22 cellular contexts compared by ENCODE assay signal in genomic region chr16:70752381-70752780, GRCh38. TPM values are rescaled to one million over a fixed set of nuclear protein-coding genes. Genes with fewer than 3 reads are reported as not detected.
DNase-seq lines count a peak whose midpoint lies in the region; ATAC-seq, FAIRE-seq and TF ChIP-seq lines count a peak whose summit lies in the region.
"Had no signal": no experiment of that assay in that cellular context is flagged by ENCODE, and none has a peak within 500 bp of the region (broad histone marks: within the 10 kb centered on the region; RNA-seq: fewer than 3 reads in every experiment).

No MANE protein-coding gene starts in this region.

- FAIRE-seq in HepG2 (lab: Jason Lieb, UNC): no peak
- FAIRE-seq: GM12891 had no signal

- H3K4me1 ChIP-seq in liver (ENCODE audit: control insufficient read depth in 4 of 4, insufficient read depth in 4 of 4, low read length in 3 of 4): peaks cover 50 to 69% (median 60%) of the 10 kb centered on the region in 4 donors
- H3K4me1 ChIP-seq in HepG2 (ENCODE audit: insufficient read depth, low read length): peaks cover 31% of the 10 kb centered on the region
- H3K4me1 ChIP-seq in endodermal cell (ENCODE audit: control insufficient read depth, insufficient read depth, low read length): no peaks in the 10 kb centered on the region
- peaks cover 47% of the 10 kb centered on the region in 2 experiments for H3K4me1 ChIP-seq in neutrophil (ENCODE audit: control insufficient read depth in 1 of 2, insufficient read depth in 1 of 2, low read depth in 1 of 2, low read length in 1 of 2)

- intact Hi-C loops in HepG2 (cut with micrococcal nuclease; ENCODE audit: unreplicated experiment): no loop called here

- TF ChIP-seq EP300 in HepG2 (IDR thresholded peaks at IDR 0.05; ENCODE audit: low read depth in 2 of 2, low read length in 2 of 2) (no peak), HepG2 (CRISPR knock-in tag; IDR thresholded peaks at IDR 0.05; ENCODE audit: borderline replicate concordance) (no peak)

- no peaks in the 10 kb centered on the region for H3K79me2 ChIP-seq in HepG2 (ENCODE audit: insufficient read depth, low read length)

- TF ChIP-seq RAD21 in liver (IDR thresholded peaks at IDR 0.05): no peak
- TF ChIP-seq RAD21 in HepG2 (CRISPR knock-in tag; IDR thresholded peaks at IDR 0.05): no peak

- H3K9me3 ChIP-seq in liver (ENCODE audit: control insufficient read depth in 4 of 4, low read length in 3 of 4) (no peaks in the 10 kb centered on the region), HepG2 (ENCODE audit: low read length) (no peaks in the 10 kb centered on the region), endodermal cell (ENCODE audit: control insufficient read depth, low read length) (no peaks in the 10 kb centered on the region), neutrophil (no peaks in the 10 kb centered on the region)
- H3K9me3 ChIP-seq: gastroesophageal sphincter, MG63 had no signal

- POLR2A ChIA-PET in HepG2 (lab: Yijun Ruan, JAX): interaction anchor here (2.2 kb wide), 1 partner anchor 27 kb away, joined by 9 read pairs; no protein-coding TSS in a partner anchor

- no TSS peak for BruUV-seq in HepG2 (replicated peaks; lab: Mats Ljungman, UMichigan)

- peaks cover 8% of the 10 kb centered on the region for H3K36me3 Mint-ChIP-seq in endodermal cell (ENCODE audit: low read depth)

- DNase-seq in HepG2 (ENCODE audit: low spot score): no peak
- no peak for DNase-seq in endodermal cell
- DNase-seq in SHP77 treated with DMSO at 0.1 percent for 48 hours (lab: John Stamatoyannopoulos, UW): no peak
- DNase-seq in OCI-M1 (lab: John Stamatoyannopoulos, UW): no peak
- no peak for DNase-seq in stimulated activated CD4-positive, alpha-beta T cell treated with anti-CD3 and anti-CD28 coated beads, Interleukin-15, amount 100 ng/mL, for 24 hours
- DNase-seq: ACHN; activated CD4-positive, alpha-beta T cell treated with anti-CD3 and anti-CD28 coated beads for 1 hour; dermis blood vessel endothelial cell; DMS79; HFFc6; MG63; NCI-H2171; NCI-H524 treated with DMSO at 0.1 percent for 48 hours; stimulated activated CD8-positive, alpha-beta memory T cell treated with anti-CD3 and anti-CD28 coated beads, Interleukin-4, amount 100 ng/mL, for 48 hours; T-helper 9 cell had no signal

- in situ Hi-C loops in HepG2 (cut with HindIII; ENCODE audit: extremely low pct_ligation_motif_present, low pct_unique_long_range_greater_than_20kb): no loop called here

- H3K27me3 ChIP-seq in liver (ENCODE audit: control insufficient read depth in 4 of 4, insufficient read depth in 4 of 4, low read length in 3 of 4): no peaks in the 10 kb centered on the region
- no peaks in the 10 kb centered on the region for H3K27me3 ChIP-seq in HepG2 (ENCODE audit: control insufficient read depth in 1 of 2, insufficient read depth in 2 of 2, low read length in 2 of 2)
- H3K27me3 ChIP-seq in endodermal cell (ENCODE audit: control insufficient read depth, insufficient read depth, low read length, poor library complexity, severe bottlenecking): no peaks in the 10 kb centered on the region
- no peaks in the 10 kb centered on the region for H3K27me3 ChIP-seq in neutrophil
- H3K27me3 ChIP-seq: gastroesophageal sphincter, MG63 had no signal

- no peaks in the 10 kb centered on the region for H3K9me3 Mint-ChIP-seq in endodermal cell
- H3K9me3 Mint-ChIP-seq: CD14-positive monocyte, HFFc6, IgD-negative memory B cell had no signal

- peak overlapping the region; percentile 96 to 97 for H3K27ac ChIP-seq in liver (ENCODE audit: low read depth in 1 of 2, low read length in 2 of 2)
- no peak overlapping the region for H3K27ac ChIP-seq in HepG2 (ENCODE audit: extremely low read length, insufficient read depth, low read length)
- H3K27ac ChIP-seq in endodermal cell (ENCODE audit: low read depth, low read length): no peak overlapping the region
- peak overlapping the region; percentile 3 for H3K27ac ChIP-seq in neutrophil

- CTCF ChIA-PET in HepG2 (lab: Yijun Ruan, JAX; ENCODE audit: low intra/inter-chr PET ratio, low total read pairs): no interaction called here

- WGBS in liver: 89% methylated on average over 10 of the region's 10 CpGs
- 94% methylated on average over 10 of the region's 10 CpGs for WGBS in HepG2 (ENCODE audit: low lambda C conversion rate)
- 92 to 100% methylated on average over 9 to 10 of the region's 10 CpGs for WGBS in endodermal cell (ENCODE audit: insufficient coverage in 1 of 2, insufficient read length in 1 of 2), 2 experiments

- no peak for TF ChIP-seq POLR2A in HepG2 (IDR thresholded peaks at IDR 0.05; ENCODE audit: insufficient read depth in 1 of 2, low read depth in 2 of 2, low read length in 2 of 2)

- H3K4me3 Mint-ChIP-seq in endodermal cell: no peak overlapping the region
- H3K4me3 Mint-ChIP-seq: CD14-positive monocyte, HFFc6, IgD-negative memory B cell had no signal

- H4K20me1 ChIP-seq in HepG2 (ENCODE audit: insufficient read depth, low read length): no peaks in the 10 kb centered on the region

- H3K9ac ChIP-seq in liver (ENCODE audit: low read depth in 1 of 2, low read length in 2 of 2): no peak overlapping the region
- no peak overlapping the region for H3K9ac ChIP-seq in HepG2 (ENCODE audit: insufficient read depth, low read depth, low read length)
- no peak overlapping the region for H3K9ac ChIP-seq in endodermal cell (ENCODE audit: extremely low read depth, low read length, poor library complexity, severe bottlenecking)

- H3K27me3 Mint-ChIP-seq in endodermal cell (ENCODE audit: insufficient read depth): no peaks in the 10 kb centered on the region
- H3K27me3 Mint-ChIP-seq: IgD-negative memory B cell had no signal

- no peak overlapping the region for H2AFZ ChIP-seq in HepG2 (ENCODE audit: low read length)

- H3K4me1 Mint-ChIP-seq in endodermal cell: peaks cover 7% of the 10 kb centered on the region

- peak overlapping the region; percentile 47 for H3K27ac Mint-ChIP-seq in endodermal cell
- H3K27ac Mint-ChIP-seq: IgD-negative memory B cell had no signal

- H3K4me3 ChIP-seq in liver (ENCODE audit: low read depth in 1 of 3, low read length in 3 of 3) (no peak overlapping the region), HepG2 (replicated peaks in 1 of 3; ENCODE audit: insufficient read depth in 1 of 3, low read depth in 2 of 3, low read length in 3 of 3) (no peak overlapping the region), endodermal cell (ENCODE audit: low read length) (no peak overlapping the region), neutrophil (ENCODE audit: low read depth in 1 of 2, low read length in 1 of 2) (no peak overlapping the region)
- H3K4me3 ChIP-seq: gastroesophageal sphincter, MG63 had no signal

- ATAC-seq in HepG2: no peak
- ATAC-seq in HG03442 (IDR thresholded peaks at IDR 0.05; ENCODE audit: unreplicated experiment): no peak
- ATAC-seq: gastroesophageal sphincter had no signal

- no peak overlapping the region for H3K4me2 ChIP-seq in HepG2 (ENCODE audit: low read depth, low read length)

- H3K36me3 ChIP-seq in liver (ENCODE audit: control insufficient read depth in 4 of 4, insufficient read depth in 3 of 4, low read depth in 1 of 4, low read length in 3 of 4) (peaks cover 0 to 5% (median 3%) of the 10 kb centered on the region in 4 donors), HepG2 (replicated peaks in 1 of 2; ENCODE audit: control insufficient read depth in 1 of 2, insufficient read depth in 2 of 2, low read length in 2 of 2) (peaks cover 9 to 15% of the 10 kb centered on the region in 2 experiments), endodermal cell (ENCODE audit: control insufficient read depth, insufficient read depth, low read length) (peaks cover 5% of the 10 kb centered on the region), neutrophil (peaks cover 34% of the 10 kb centered on the region)
- H3K36me3 ChIP-seq: MG63 had no signal

- no peak for TF ChIP-seq CTCF in liver (IDR thresholded peaks at IDR 0.05; ENCODE audit: low read depth, low read length, missing input control)
- TF ChIP-seq CTCF in HepG2 (CRISPR knock-in tag; IDR thresholded peaks at IDR 0.05): no peak
- TF ChIP-seq CTCF in endodermal cell (conservative IDR thresholded peaks at IDR 0.05): no peak
- TF ChIP-seq CTCF in neutrophil (IDR thresholded peaks at IDR 0.05): no peak

TF ChIP-seq in liver, 16 proteins besides CTCF, POLR2A, EP300 and RAD21 (continues in another document):
- TF ChIP-seq HNF4A (conservative IDR thresholded peaks at IDR 0.05) (no peak), GABPA (IDR thresholded peaks at IDR 0.05 in 1 of 2, conservative IDR thresholded peaks at IDR 0.05 in 1 of 2) (no peak), NR2F2 (IDR thresholded peaks at IDR 0.05) (no peak), EGR1 (IDR thresholded peaks at IDR 0.05; ENCODE audit: low read depth in 2 of 2) (no peak)

TF ChIP-seq in HepG2, 621 proteins besides CTCF, POLR2A, EP300 and RAD21 (continues in another document):
- no peak for TF ChIP-seq MIXL1 (CRISPR knock-in tag; IDR thresholded peaks at IDR 0.05)

RNA-seq across cellular contexts. Expression of gene VAC14, which starts 48.6 kb away (rescaled TPM):
- total RNA-seq in liver (10 to 100 TPM; 17.7 to 23.3 TPM), HepG2 (2016; rRNA removed; fragmentation: Illumina TruSeq; extraction: Trizol) (24.4 and 24.6 TPM in 2 replicates), endodermal cell (10 to 100 TPM; 47.5 to 48.7 TPM)
- polyA plus RNA-seq in liver (10 to 100 TPM; 16.7 to 29.8 TPM), HepG2 (2011; rRNA removed) (23.5 and 26.0 TPM in 2 replicates)
- 9.1 and 12.1 TPM in 2 replicates for total RNA-seq in HepG2 (2016; cell fraction: cytosol; rRNA removed; fragmentation: Illumina TruSeq; extraction: Trizol; ENCODE audit: low read depth)
- 18.1 and 23.9 TPM in 2 replicates for total RNA-seq in HepG2 (2016; cell fraction: insoluble cytoplasmic fraction; rRNA removed; fragmentation: Illumina TruSeq; extraction: Trizol)
- 17.4 and 24.9 TPM in 2 replicates for total RNA-seq in HepG2 (2016; cell fraction: membrane; rRNA removed; fragmentation: Illumina TruSeq; extraction: Trizol)
- 24.1 and 25.1 TPM in 2 replicates for total RNA-seq in HepG2 (2016; cell fraction: nucleus; rRNA removed; fragmentation: Illumina TruSeq; extraction: Trizol)
- 15.1 and 23.3 TPM in 2 replicates for polyA plus RNA-seq in HepG2 (2011; cell fraction: cytosol; rRNA removed)
- polyA plus RNA-seq in HepG2 (2011; cell fraction: nucleus; rRNA removed): 49.6 and 50.7 TPM in 2 replicates
- polyA plus RNA-seq in HepG2 (2012): 18.6 and 24.0 TPM in 2 replicates
- 14.6 and 18.8 TPM in 2 replicates for polyA plus RNA-seq in HepG2 (2016; cell fraction: cytosol; fragmentation: Illumina TruSeq; extraction: Trizol; ENCODE audit: low read depth)
- 29.6 and 36.9 TPM in 2 replicates for polyA plus RNA-seq in HepG2 (2016; cell fraction: insoluble cytoplasmic fraction; fragmentation: Illumina TruSeq; extraction: Trizol; ENCODE audit: low read depth)
- 28.0 and 35.3 TPM in 2 replicates for polyA plus RNA-seq in HepG2 (2016; cell fraction: membrane; fragmentation: Illumina TruSeq; extraction: Trizol; ENCODE audit: low read depth)
- 41.2 and 46.7 TPM in 2 replicates for polyA plus RNA-seq in HepG2 (2016; cell fraction: nucleus; fragmentation: Illumina TruSeq; extraction: Trizol; ENCODE audit: insufficient read depth, low read depth)
- polyA minus RNA-seq in HepG2 (2011; rRNA and poly(A)+ RNA removed; ENCODE audit: low replicate concordance): 58.3 and 79.6 TPM in 2 replicates
- polyA minus RNA-seq in HepG2 (2011; cell fraction: cytosol; rRNA and poly(A)+ RNA removed): 22.8 and 23.7 TPM in 2 replicates
- polyA minus RNA-seq in HepG2 (2011; cell fraction: nucleus; rRNA and poly(A)+ RNA removed): 33.0 and 34.8 TPM in 2 replicates
- 46.2 TPM for polyA plus RNA-seq in endodermal cell (2013, experiment 1 of 2)
- 42.4 TPM for polyA plus RNA-seq in endodermal cell (2013, experiment 2 of 2)

Comparison
In these comparisons a context has a peak if more than half of its experiments do, and no peak if none do; other contexts are left out.
1. H3K27ac ChIP-seq: peak in liver (2 of 2) and neutrophil (single experiment); none in HepG2 (single experiment) and endodermal cell (single experiment).